In the genomic region with DNA sequence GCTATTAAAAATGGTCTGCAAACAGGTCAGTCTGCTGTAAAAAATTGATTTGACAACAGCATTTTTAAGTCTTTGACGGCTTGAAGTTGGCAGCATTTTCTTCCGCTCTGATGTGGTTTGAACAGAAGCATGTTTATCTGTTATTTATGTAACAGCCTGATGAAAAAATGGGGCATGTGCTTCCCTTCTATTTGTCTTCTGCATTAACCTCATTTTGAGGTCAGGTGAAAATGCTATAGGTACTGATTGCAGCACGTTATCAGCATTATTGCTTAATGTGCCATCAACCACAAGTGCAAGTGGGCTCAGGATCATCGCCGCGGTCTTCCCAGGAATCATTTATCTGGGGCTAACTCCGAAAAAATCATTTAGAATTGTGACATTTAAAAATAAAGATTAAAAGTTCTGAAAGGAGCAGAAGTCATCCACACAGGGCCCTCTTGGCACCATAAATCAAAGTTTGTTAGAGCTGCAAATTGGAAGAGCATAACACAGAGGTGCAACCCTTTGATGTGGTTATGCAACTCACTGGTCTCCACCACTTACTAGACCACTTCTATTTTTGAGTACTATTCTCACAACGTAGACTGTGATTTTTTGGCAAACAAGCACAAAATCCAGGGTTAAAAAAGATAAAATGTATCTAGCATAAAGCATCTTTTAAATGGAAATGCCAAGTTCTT, we compare ENCODE assay signal across 21 cellular contexts.
DNase-seq lines count a peak whose midpoint lies in the region; ATAC-seq, FAIRE-seq and TF ChIP-seq lines count a peak whose summit lies in the region.
"Had no signal": no experiment of that assay in that cellular context is flagged by ENCODE, and none has a peak within 500 bp of the region (broad histone marks: within the 10 kb centered on the region; RNA-seq: fewer than 3 reads in every experiment).

No MANE protein-coding gene starts in this region.

- POLR2A ChIA-PET in T-cell (lab: Charles Lee), result no interaction called here

- peak; percentile 30 for DNase-seq in DND-41
- peak in 9 of 34 experiments; percentile 1 to 11 (median 4) for DNase-seq in T-cell
- no peak for DNase-seq in keratinocyte (ENCODE audit: low read depth, low spot score)
- no peak for DNase-seq in progenitor cell of endocrine pancreas (ENCODE audit: low spot score, unreplicated experiment)
- DNase-seq: activated CD4-positive, alpha-beta T cell treated with anti-CD3 and anti-CD28 coated beads, Interleukin-2, amount 50 U/mL, for 1 hour; activated T-cell treated with anti-CD3 and anti-CD28 coated beads, Interleukin-2, amount 50 U/mL, for 48 hours; adrenal gland; colonic mucosa; HCEC 1CT; midbrain; MV-4-11; stimulated activated naive CD4-positive, alpha-beta T cell treated with Interleukin-2 at 50 U/mL for 16 hours; upper lobe of left lung had no signal

- H3K9me3 ChIP-seq in DND-41 (ENCODE audit: insufficient read depth, low read length, severe bottlenecking) (no peaks in the 10 kb centered on the region), keratinocyte (ENCODE audit: control insufficient read depth, low read depth, low read length) (no peaks in the 10 kb centered on the region)
- H3K9me3 ChIP-seq: adrenal gland, colonic mucosa, neutrophil, SJSA1, upper lobe of left lung had no signal

- no peak overlapping the region for H3K27ac ChIP-seq in DND-41 (ENCODE audit: low read length)
- peak overlapping the region; percentile 89 for H3K27ac ChIP-seq in keratinocyte (ENCODE audit: control insufficient read depth, insufficient read depth, low read length)
- H3K27ac ChIP-seq: adrenal gland, colonic mucosa, neutrophil, upper lobe of left lung had no signal

- H3K36me3 ChIP-seq in DND-41 (ENCODE audit: insufficient read depth, low read length), result no peaks in the 10 kb centered on the region
- H3K36me3 ChIP-seq in keratinocyte (ENCODE audit: control insufficient read depth in 2 of 2, extremely low read depth in 1 of 2, insufficient read depth in 2 of 2, low read length in 2 of 2), result no peaks in the 10 kb centered on the region
- H3K36me3 ChIP-seq: adrenal gland, colonic mucosa, neutrophil, SJSA1, upper lobe of left lung had no signal

- H3K4me3 Mint-ChIP-seq in T-cell (peak overlapping the region; percentile 15 to 49 (median 26)), progenitor cell of endocrine pancreas (ENCODE audit: low read depth) (no peak overlapping the region)

- no peak for FAIRE-seq in keratinocyte (lab: Jason Lieb, UNC)
- FAIRE-seq: islet of Langerhans, TTC549 had no signal

- H3K4me3 ChIP-seq in DND-41 (ENCODE audit: low read depth in 1 of 2, low read length in 2 of 2), result no peak overlapping the region
- H3K4me3 ChIP-seq in keratinocyte (ENCODE audit: control insufficient read depth in 2 of 3, extremely low read depth in 1 of 3, insufficient read depth in 2 of 3, low read depth in 1 of 3, low read length in 3 of 3), result no peak overlapping the region
- H3K4me3 ChIP-seq: adrenal gland, colonic mucosa, SJSA1, upper lobe of left lung had no signal

- H3K27ac Mint-ChIP-seq in T-cell (peak overlapping the region; percentile 82 to 91), progenitor cell of endocrine pancreas (no peak overlapping the region)

- H3K4me1 ChIP-seq in DND-41 (ENCODE audit: insufficient read depth, low read length) (peaks cover 38% of the 10 kb centered on the region), keratinocyte (ENCODE audit: control insufficient read depth, extremely low read depth, insufficient read depth, low read length) (peaks cover 27% of the 10 kb centered on the region)
- H3K4me1 ChIP-seq: adrenal gland, colonic mucosa had no signal

- H3K9ac ChIP-seq in DND-41 (ENCODE audit: low read depth, low read length) (no peak overlapping the region), keratinocyte (ENCODE audit: control insufficient read depth, extremely low read depth, insufficient read depth, low read length) (no peak overlapping the region)

- no peaks in the 10 kb centered on the region for H4K20me1 ChIP-seq in DND-41 (ENCODE audit: insufficient read depth, low read length)
- H4K20me1 ChIP-seq in keratinocyte (ENCODE audit: control insufficient read depth, extremely low read depth, insufficient read depth, low read length), result no peaks in the 10 kb centered on the region

- no peak for TF ChIP-seq CTCF in DND-41 (IDR thresholded peaks at IDR 0.05; ENCODE audit: borderline replicate concordance, extremely low read depth, low read length, poor library complexity, severe bottlenecking)
- TF ChIP-seq CTCF in keratinocyte (optimal IDR thresholded peaks at IDR 0.05 in 1 of 3, IDR thresholded peaks at IDR 0.05 in 1 of 3, conservative IDR thresholded peaks at IDR 0.05 in 1 of 3; ENCODE audit: extremely low read depth in 1 of 3, insufficient read depth in 2 of 3, low read length in 3 of 3), result no peak
- no peak for TF ChIP-seq CTCF in progenitor cell of endocrine pancreas (IDR thresholded peaks at IDR 0.05; ENCODE audit: unreplicated experiment)

- peaks cover 2 to 5% of the 10 kb centered on the region in 2 donors for H3K27me3 Mint-ChIP-seq in T-cell
- H3K27me3 Mint-ChIP-seq in progenitor cell of endocrine pancreas, result peaks cover 8% of the 10 kb centered on the region

- H3K36me3 Mint-ChIP-seq in T-cell, result no peaks in the 10 kb centered on the region
- no peaks in the 10 kb centered on the region for H3K36me3 Mint-ChIP-seq in progenitor cell of endocrine pancreas (ENCODE audit: insufficient read depth)

- CTCF ChIA-PET in T-cell (lab: Charles Lee), result no interaction called here

- H2AFZ ChIP-seq in DND-41 (ENCODE audit: low read depth, low read length) (no peak overlapping the region), keratinocyte (ENCODE audit: control insufficient read depth, low read length) (no peak overlapping the region)

- H3K9me1 ChIP-seq in keratinocyte (ENCODE audit: control insufficient read depth, extremely low read depth, insufficient read depth, low read length), result no peaks in the 10 kb centered on the region

- dilution Hi-C loops in keratinocyte (cut with MboI; ENCODE audit: extremely low pct_ligation_motif_present, low sequenced_read_pairs), result no loop called here

- H3K9me3 Mint-ChIP-seq in T-cell (no peaks in the 10 kb centered on the region), progenitor cell of endocrine pancreas (ENCODE audit: low read depth) (no peaks in the 10 kb centered on the region)

- peak; percentile 79 for ATAC-seq in DND-41 (ENCODE audit: insufficient read depth, low read depth)
- ATAC-seq in HG03378 (IDR thresholded peaks at IDR 0.05; ENCODE audit: unreplicated experiment), result peak; percentile 37
- peak; percentile 24 to 79 (median 52) for ATAC-seq in T-cell (replicated peaks in 1 of 4)
- ATAC-seq in HG02973 (IDR thresholded peaks at IDR 0.05; ENCODE audit: unreplicated experiment), result no peak
- no peak for ATAC-seq in GM21619 (IDR thresholded peaks at IDR 0.05; ENCODE audit: unreplicated experiment)
- no peak for ATAC-seq in HG03175 (IDR thresholded peaks at IDR 0.05; ENCODE audit: unreplicated experiment)

- H3K4me2 ChIP-seq in DND-41 (ENCODE audit: insufficient read depth, low read length) (peak overlapping the region; percentile 17; the same call in 1 of the 2 replicates), keratinocyte (ENCODE audit: control insufficient read depth, extremely low read depth, insufficient read depth, low read depth, low read length) (no peak overlapping the region)

- H3K4me1 Mint-ChIP-seq in T-cell (peaks cover 18 to 35% (median 25%) of the 10 kb centered on the region in 3 donors), progenitor cell of endocrine pancreas (ENCODE audit: low read depth) (peaks cover 1% of the 10 kb centered on the region)

- no peaks in the 10 kb centered on the region for H3K79me2 ChIP-seq in DND-41 (ENCODE audit: insufficient read depth, low read length)
- H3K79me2 ChIP-seq in keratinocyte (ENCODE audit: control insufficient read depth, insufficient read depth, low read length), result no peaks in the 10 kb centered on the region

- H3K27me3 ChIP-seq in DND-41 (ENCODE audit: insufficient read depth, low read length, poor library complexity), result no peaks in the 10 kb centered on the region
- no peaks in the 10 kb centered on the region for H3K27me3 ChIP-seq in keratinocyte (ENCODE audit: control insufficient read depth, extremely low read depth, insufficient read depth, low read length)
- H3K27me3 ChIP-seq: adrenal gland, colonic mucosa, neutrophil, SJSA1, upper lobe of left lung had no signal

Comparison
In these comparisons a context has a peak if more than half of its experiments do, and no peak if none do; other contexts are left out.
1. ATAC-seq: peak in DND-41 (single experiment), HG03378 (single experiment) and T-cell (4 of 4); none in HG02973 (single experiment), GM21619 (single experiment) and HG03175 (single experiment).